Comparison of ENCODE assay signal across 18 cellular contexts in genomic region chr3:126773783-126774182, GRCh38.
"Had no signal": no experiment of that assay in that cellular context is flagged by ENCODE, and none has a peak within 500 bp of the region (broad histone marks: within the 10 kb centered on the region; RNA-seq: fewer than 3 reads in every experiment).

No MANE protein-coding gene starts in this region.

- H3K36me3 ChIP-seq: esophagus squamous epithelium, stomach had no signal

- H3K79me2 ChIP-seq: hepatocyte had no signal

- ATAC-seq: left colon; left ventricle myocardium superior; naive thymus-derived CD4-positive, alpha-beta T cell; psoas muscle; sciatic nerve had no signal

- H3K4me1 ChIP-seq: psoas muscle, stomach had no signal

- DNase-seq: effector memory CD4-positive, alpha-beta T cell; esophagus squamous epithelium; foreskin melanocyte; head of caudate nucleus; left colon; left ventricle myocardium superior; mesendoderm; naive thymus-derived CD4-positive, alpha-beta T cell; nephron progenitor cell; psoas muscle; small intestine; stimulated activated CD4-positive, alpha-beta T cell treated with anti-CD3 and anti-CD28 coated beads, Interleukin-12 subunit alpha, Interleukin-12 subunit beta, amount 100 ng/mL, for 4 hours; stimulated activated naive CD4-positive, alpha-beta T cell; stomach; substantia nigra had no signal

- H3K4me3 ChIP-seq: esophagus squamous epithelium, hepatocyte, lung, psoas muscle, stomach had no signal

- H3K4me2 ChIP-seq: hepatocyte had no signal

- H3K27me3 ChIP-seq: esophagus squamous epithelium, hepatocyte, stomach had no signal

- H3K9me3 ChIP-seq: esophagus squamous epithelium, psoas muscle had no signal

- H2AFZ ChIP-seq: hepatocyte had no signal

- H3K27ac ChIP-seq: esophagus squamous epithelium, hepatocyte, psoas muscle, stomach had no signal
